ENCODE assay signal across 8 cellular contexts in genomic region chr7:37336259-37336658, GRCh38.
DNase-seq lines count a peak whose midpoint lies in the region; ATAC-seq lines count a peak whose summit lies in the region.

No MANE protein-coding gene starts in this region.

- H3K27ac Mint-ChIP-seq in IgD-negative memory B cell, result peak overlapping the region; percentile 80 to 98 (median 97)

- peak overlapping the region; percentile 65 to 93 (median 82) for H3K4me3 Mint-ChIP-seq in IgD-negative memory B cell

- in situ Hi-C loops in ACHN (cut with HindIII; ENCODE audit: low pct_ligation_motif_present, low pct_unique_long_range_greater_than_20kb, low sequenced_read_pairs), result no loop called here

- no peaks in the 10 kb centered on the region for H3K27me3 Mint-ChIP-seq in IgD-negative memory B cell

- peaks cover 13% of the 10 kb centered on the region for H3K36me3 Mint-ChIP-seq in IgD-negative memory B cell

- H3K4me1 Mint-ChIP-seq in IgD-negative memory B cell, result peaks cover 28 to 84% (median 78%) of the 10 kb centered on the region in 3 donors

- no peaks in the 10 kb centered on the region for H3K9me3 Mint-ChIP-seq in IgD-negative memory B cell

- ATAC-seq in GM18858 (IDR thresholded peaks at IDR 0.05; ENCODE audit: unreplicated experiment) (peak; percentile 93), GM21529 (IDR thresholded peaks at IDR 0.05; ENCODE audit: unreplicated experiment) (peak; percentile 86), left lobe of liver (peak; percentile 33)

- DNase-seq in left lobe of liver (ENCODE audit: low spot score), result no peak
- no peak for DNase-seq in SK-N-DZ (ENCODE audit: low spot score)
- DNase-seq in ecto neural progenitor cell (ENCODE audit: low spot score), result no peak
- no peak for DNase-seq in ACHN
- no peak for DNase-seq in NCI-H2171 (lab: John Stamatoyannopoulos, UW)

Comparison
In these comparisons a context has a peak if more than half of its experiments do, and no peak if none do; other contexts are left out.
1. ATAC-seq: peak in every context shown above with its lines; median percentile 93 in GM18858; 86 in GM21529; 33 in left lobe of liver.